Comparison of ENCODE assay signal across 1 cellular context in the genomic region with DNA sequence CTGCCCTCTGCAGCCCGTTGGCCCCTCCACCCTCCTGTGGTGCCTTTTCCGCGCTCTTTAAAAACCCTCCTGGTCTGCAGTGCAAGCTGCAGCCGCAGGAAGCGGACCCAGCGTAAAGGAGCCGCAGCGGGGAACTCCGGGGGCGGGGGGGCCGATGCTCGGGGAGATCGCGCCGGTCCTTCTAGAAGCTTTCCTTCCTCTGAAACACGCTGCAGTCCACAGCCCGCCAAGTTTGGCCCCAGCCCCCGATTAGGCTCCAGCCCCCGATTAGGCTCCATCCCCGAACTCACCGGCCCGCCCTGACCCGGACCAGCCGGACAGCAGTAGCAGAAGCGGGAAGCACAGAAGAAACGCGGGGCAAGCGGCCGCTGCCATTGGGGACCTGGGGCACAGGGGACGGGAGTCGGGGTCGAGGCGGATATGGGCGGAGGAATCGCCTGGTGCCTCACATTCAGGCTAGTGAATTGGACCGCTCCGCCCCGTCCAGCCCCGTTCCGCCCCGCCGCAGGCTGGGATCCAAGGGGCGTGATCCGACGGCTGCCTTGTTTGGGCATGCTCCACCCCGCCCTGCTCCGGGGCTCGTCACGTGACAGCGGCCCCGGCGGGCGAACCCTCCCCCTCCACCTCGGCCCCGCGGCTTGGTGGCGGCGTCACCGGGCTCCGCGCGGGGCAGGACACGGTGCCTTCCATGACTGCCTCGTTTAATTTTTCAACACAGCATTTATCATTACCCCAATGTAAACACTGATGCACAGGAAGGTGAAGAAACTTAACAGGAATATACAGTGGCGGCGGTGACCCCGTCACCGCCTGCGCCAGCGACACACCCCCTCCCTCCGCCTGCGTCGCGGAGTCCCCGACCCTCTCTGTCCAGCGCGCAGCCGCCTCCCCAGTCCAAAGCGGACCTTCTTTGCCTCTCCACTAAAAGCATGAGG.
TF ChIP-seq lines count a peak whose summit lies in the region.

No MANE protein-coding gene starts in this region.

TF ChIP-seq in K562, 482 proteins besides CTCF, POLR2A, EP300 and RAD21 (continued from another document and continues in another):
- TF ChIP-seq, protein P1, sequence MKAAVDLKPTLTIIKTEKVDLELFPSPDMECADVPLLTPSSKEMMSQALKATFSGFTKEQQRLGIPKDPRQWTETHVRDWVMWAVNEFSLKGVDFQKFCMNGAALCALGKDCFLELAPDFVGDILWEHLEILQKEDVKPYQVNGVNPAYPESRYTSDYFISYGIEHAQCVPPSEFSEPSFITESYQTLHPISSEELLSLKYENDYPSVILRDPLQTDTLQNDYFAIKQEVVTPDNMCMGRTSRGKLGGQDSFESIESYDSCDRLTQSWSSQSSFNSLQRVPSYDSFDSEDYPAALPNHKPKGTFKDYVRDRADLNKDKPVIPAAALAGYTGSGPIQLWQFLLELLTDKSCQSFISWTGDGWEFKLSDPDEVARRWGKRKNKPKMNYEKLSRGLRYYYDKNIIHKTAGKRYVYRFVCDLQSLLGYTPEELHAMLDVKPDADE (conservative IDR thresholded peaks at IDR 0.05; ENCODE audit: control insufficient read depth, low read depth, low read length): peak; percentile 76
- peak; percentile 66; the same call in 1 of the 2 replicates for TF ChIP-seq ZBTB17 (CRISPR knock-in tag; IDR thresholded peaks at IDR 0.05)
- TF ChIP-seq, protein P2, sequence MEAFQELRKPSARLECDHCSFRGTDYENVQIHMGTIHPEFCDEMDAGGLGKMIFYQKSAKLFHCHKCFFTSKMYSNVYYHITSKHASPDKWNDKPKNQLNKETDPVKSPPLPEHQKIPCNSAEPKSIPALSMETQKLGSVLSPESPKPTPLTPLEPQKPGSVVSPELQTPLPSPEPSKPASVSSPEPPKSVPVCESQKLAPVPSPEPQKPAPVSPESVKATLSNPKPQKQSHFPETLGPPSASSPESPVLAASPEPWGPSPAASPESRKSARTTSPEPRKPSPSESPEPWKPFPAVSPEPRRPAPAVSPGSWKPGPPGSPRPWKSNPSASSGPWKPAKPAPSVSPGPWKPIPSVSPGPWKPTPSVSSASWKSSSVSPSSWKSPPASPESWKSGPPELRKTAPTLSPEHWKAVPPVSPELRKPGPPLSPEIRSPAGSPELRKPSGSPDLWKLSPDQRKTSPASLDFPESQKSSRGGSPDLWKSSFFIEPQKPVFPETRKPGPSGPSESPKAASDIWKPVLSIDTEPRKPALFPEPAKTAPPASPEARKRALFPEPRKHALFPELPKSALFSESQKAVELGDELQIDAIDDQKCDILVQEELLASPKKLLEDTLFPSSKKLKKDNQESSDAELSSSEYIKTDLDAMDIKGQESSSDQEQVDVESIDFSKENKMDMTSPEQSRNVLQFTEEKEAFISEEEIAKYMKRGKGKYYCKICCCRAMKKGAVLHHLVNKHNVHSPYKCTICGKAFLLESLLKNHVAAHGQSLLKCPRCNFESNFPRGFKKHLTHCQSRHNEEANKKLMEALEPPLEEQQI (IDR thresholded peaks at IDR 0.05): no peak
- no peak for TF ChIP-seq ZNF217 (CRISPR knock-in tag; IDR thresholded peaks at IDR 0.05)
- TF ChIP-seq COPS2 (conservative IDR thresholded peaks at IDR 0.05): no peak
- TF ChIP-seq ESRRA (IDR thresholded peaks at IDR 0.05; ENCODE audit: borderline replicate concordance, low read depth): 0 out of 2 replicates have a peak, but pooled peaks have one; percentile 34
- TF ChIP-seq, protein P3, sequence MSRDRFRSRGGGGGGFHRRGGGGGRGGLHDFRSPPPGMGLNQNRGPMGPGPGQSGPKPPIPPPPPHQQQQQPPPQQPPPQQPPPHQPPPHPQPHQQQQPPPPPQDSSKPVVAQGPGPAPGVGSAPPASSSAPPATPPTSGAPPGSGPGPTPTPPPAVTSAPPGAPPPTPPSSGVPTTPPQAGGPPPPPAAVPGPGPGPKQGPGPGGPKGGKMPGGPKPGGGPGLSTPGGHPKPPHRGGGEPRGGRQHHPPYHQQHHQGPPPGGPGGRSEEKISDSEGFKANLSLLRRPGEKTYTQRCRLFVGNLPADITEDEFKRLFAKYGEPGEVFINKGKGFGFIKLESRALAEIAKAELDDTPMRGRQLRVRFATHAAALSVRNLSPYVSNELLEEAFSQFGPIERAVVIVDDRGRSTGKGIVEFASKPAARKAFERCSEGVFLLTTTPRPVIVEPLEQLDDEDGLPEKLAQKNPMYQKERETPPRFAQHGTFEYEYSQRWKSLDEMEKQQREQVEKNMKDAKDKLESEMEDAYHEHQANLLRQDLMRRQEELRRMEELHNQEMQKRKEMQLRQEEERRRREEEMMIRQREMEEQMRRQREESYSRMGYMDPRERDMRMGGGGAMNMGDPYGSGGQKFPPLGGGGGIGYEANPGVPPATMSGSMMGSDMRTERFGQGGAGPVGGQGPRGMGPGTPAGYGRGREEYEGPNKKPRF (IDR thresholded peaks at IDR 0.05; ENCODE audit: low read depth, low read length): no peak
- no peak for TF ChIP-seq ZNF224 (CRISPR knock-in tag; IDR thresholded peaks at IDR 0.05)
- TF ChIP-seq CBX2 (IDR thresholded peaks at IDR 0.05; ENCODE audit: insufficient read depth, low read length, poor library complexity, severe bottlenecking): no peak
- TF ChIP-seq TCF7 (IDR thresholded peaks at IDR 0.05; ENCODE audit: borderline replicate concordance): no peak
- TF ChIP-seq CTBP1 (IDR thresholded peaks at IDR 0.05; ENCODE audit: borderline replicate concordance): peak; percentile 18; the same call in 1 of the 2 replicates
- TF ChIP-seq, protein P4, sequence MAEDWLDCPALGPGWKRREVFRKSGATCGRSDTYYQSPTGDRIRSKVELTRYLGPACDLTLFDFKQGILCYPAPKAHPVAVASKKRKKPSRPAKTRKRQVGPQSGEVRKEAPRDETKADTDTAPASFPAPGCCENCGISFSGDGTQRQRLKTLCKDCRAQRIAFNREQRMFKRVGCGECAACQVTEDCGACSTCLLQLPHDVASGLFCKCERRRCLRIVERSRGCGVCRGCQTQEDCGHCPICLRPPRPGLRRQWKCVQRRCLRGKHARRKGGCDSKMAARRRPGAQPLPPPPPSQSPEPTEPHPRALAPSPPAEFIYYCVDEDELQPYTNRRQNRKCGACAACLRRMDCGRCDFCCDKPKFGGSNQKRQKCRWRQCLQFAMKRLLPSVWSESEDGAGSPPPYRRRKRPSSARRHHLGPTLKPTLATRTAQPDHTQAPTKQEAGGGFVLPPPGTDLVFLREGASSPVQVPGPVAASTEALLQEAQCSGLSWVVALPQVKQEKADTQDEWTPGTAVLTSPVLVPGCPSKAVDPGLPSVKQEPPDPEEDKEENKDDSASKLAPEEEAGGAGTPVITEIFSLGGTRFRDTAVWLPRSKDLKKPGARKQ (CRISPR knock-in tag; IDR thresholded peaks at IDR 0.05): no peak
- no peak for TF ChIP-seq ZNF124 (CRISPR knock-in tag; IDR thresholded peaks at IDR 0.05)
- TF ChIP-seq ZNF764 (CRISPR knock-in tag; IDR thresholded peaks at IDR 0.05; ENCODE audit: low read depth): no peak
- TF ChIP-seq EZH2 (IDR thresholded peaks at IDR 0.05; ENCODE audit: borderline replicate concordance, low read depth, low read length): no peak
- TF ChIP-seq HNRNPH1 (optimal IDR thresholded peaks at IDR 0.05; ENCODE audit: low read depth, low read length): no peak
- peak; percentile 92 for TF ChIP-seq CCNT2 (IDR thresholded peaks at IDR 0.05; ENCODE audit: borderline replicate concordance, extremely low read depth, insufficient read length, low read depth, low read length)
- no peak for TF ChIP-seq PRMT5 (CRISPR knock-in tag; IDR thresholded peaks at IDR 0.05)
- TF ChIP-seq ZNF436 (CRISPR knock-in tag; IDR thresholded peaks at IDR 0.05): no peak
- no peak for TF ChIP-seq ZNF174 (CRISPR knock-in tag; IDR thresholded peaks at IDR 0.05)
- TF ChIP-seq, protein P5, sequence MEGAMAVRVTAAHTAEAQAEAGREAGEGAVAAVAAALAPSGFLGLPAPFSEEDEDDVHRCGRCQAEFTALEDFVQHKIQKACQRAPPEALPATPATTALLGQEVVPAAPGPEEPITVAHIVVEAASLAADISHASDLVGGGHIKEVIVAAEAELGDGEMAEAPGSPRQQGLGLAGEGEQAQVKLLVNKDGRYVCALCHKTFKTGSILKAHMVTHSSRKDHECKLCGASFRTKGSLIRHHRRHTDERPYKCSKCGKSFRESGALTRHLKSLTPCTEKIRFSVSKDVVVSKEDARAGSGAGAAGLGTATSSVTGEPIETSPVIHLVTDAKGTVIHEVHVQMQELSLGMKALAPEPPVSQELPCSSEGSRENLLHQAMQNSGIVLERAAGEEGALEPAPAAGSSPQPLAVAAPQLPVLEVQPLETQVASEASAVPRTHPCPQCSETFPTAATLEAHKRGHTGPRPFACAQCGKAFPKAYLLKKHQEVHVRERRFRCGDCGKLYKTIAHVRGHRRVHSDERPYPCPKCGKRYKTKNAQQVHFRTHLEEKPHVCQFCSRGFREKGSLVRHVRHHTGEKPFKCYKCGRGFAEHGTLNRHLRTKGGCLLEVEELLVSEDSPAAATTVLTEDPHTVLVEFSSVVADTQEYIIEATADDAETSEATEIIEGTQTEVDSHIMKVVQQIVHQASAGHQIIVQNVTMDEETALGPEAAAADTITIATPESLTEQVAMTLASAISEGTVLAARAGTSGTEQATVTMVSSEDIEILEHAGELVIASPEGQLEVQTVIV (CRISPR knock-in tag; IDR thresholded peaks at IDR 0.05; ENCODE audit: borderline replicate concordance): no peak
- no peak for TF ChIP-seq ZNF347 (CRISPR knock-in tag; IDR thresholded peaks at IDR 0.05; ENCODE audit: low read depth)
- TF ChIP-seq, protein P6, sequence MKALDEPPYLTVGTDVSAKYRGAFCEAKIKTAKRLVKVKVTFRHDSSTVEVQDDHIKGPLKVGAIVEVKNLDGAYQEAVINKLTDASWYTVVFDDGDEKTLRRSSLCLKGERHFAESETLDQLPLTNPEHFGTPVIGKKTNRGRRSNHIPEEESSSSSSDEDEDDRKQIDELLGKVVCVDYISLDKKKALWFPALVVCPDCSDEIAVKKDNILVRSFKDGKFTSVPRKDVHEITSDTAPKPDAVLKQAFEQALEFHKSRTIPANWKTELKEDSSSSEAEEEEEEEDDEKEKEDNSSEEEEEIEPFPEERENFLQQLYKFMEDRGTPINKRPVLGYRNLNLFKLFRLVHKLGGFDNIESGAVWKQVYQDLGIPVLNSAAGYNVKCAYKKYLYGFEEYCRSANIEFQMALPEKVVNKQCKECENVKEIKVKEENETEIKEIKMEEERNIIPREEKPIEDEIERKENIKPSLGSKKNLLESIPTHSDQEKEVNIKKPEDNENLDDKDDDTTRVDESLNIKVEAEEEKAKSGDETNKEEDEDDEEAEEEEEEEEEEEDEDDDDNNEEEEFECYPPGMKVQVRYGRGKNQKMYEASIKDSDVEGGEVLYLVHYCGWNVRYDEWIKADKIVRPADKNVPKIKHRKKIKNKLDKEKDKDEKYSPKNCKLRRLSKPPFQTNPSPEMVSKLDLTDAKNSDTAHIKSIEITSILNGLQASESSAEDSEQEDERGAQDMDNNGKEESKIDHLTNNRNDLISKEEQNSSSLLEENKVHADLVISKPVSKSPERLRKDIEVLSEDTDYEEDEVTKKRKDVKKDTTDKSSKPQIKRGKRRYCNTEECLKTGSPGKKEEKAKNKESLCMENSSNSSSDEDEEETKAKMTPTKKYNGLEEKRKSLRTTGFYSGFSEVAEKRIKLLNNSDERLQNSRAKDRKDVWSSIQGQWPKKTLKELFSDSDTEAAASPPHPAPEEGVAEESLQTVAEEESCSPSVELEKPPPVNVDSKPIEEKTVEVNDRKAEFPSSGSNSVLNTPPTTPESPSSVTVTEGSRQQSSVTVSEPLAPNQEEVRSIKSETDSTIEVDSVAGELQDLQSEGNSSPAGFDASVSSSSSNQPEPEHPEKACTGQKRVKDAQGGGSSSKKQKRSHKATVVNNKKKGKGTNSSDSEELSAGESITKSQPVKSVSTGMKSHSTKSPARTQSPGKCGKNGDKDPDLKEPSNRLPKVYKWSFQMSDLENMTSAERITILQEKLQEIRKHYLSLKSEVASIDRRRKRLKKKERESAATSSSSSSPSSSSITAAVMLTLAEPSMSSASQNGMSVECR (CRISPR knock-in tag; IDR thresholded peaks at IDR 0.05): no peak; the same call in none of the 2 replicates
- no peak for TF ChIP-seq TAF7 (tag; IDR thresholded peaks at IDR 0.05)
- TF ChIP-seq, protein P7, sequence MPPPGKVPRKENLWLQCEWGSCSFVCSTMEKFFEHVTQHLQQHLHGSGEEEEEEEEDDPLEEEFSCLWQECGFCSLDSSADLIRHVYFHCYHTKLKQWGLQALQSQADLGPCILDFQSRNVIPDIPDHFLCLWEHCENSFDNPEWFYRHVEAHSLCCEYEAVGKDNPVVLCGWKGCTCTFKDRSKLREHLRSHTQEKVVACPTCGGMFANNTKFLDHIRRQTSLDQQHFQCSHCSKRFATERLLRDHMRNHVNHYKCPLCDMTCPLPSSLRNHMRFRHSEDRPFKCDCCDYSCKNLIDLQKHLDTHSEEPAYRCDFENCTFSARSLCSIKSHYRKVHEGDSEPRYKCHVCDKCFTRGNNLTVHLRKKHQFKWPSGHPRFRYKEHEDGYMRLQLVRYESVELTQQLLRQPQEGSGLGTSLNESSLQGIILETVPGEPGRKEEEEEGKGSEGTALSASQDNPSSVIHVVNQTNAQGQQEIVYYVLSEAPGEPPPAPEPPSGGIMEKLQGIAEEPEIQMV (tag; conservative IDR thresholded peaks at IDR 0.05; ENCODE audit: low read depth): no peak
- no peak for TF ChIP-seq ZNF146 (CRISPR knock-in tag; IDR thresholded peaks at IDR 0.05; ENCODE audit: unreplicated experiment)
- TF ChIP-seq RFX5 (IDR thresholded peaks at IDR 0.05; ENCODE audit: low read depth, low read length): no peak
- TF ChIP-seq, protein P8, sequence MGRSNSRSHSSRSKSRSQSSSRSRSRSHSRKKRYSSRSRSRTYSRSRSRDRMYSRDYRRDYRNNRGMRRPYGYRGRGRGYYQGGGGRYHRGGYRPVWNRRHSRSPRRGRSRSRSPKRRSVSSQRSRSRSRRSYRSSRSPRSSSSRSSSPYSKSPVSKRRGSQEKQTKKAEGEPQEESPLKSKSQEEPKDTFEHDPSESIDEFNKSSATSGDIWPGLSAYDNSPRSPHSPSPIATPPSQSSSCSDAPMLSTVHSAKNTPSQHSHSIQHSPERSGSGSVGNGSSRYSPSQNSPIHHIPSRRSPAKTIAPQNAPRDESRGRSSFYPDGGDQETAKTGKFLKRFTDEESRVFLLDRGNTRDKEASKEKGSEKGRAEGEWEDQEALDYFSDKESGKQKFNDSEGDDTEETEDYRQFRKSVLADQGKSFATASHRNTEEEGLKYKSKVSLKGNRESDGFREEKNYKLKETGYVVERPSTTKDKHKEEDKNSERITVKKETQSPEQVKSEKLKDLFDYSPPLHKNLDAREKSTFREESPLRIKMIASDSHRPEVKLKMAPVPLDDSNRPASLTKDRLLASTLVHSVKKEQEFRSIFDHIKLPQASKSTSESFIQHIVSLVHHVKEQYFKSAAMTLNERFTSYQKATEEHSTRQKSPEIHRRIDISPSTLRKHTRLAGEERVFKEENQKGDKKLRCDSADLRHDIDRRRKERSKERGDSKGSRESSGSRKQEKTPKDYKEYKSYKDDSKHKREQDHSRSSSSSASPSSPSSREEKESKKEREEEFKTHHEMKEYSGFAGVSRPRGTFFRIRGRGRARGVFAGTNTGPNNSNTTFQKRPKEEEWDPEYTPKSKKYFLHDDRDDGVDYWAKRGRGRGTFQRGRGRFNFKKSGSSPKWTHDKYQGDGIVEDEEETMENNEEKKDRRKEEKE (IDR thresholded peaks at IDR 0.05; ENCODE audit: borderline replicate concordance in 1 of 2, control insufficient read depth in 1 of 2, low read depth in 2 of 2, low read length in 1 of 2): no peak
- TF ChIP-seq ZNF431 (CRISPR knock-in tag; IDR thresholded peaks at IDR 0.05): no peak
- TF ChIP-seq TARDBP (IDR thresholded peaks at IDR 0.05): no peak
- no peak for TF ChIP-seq ZNF239 (CRISPR knock-in tag; IDR thresholded peaks at IDR 0.05)
- TF ChIP-seq, protein P9, sequence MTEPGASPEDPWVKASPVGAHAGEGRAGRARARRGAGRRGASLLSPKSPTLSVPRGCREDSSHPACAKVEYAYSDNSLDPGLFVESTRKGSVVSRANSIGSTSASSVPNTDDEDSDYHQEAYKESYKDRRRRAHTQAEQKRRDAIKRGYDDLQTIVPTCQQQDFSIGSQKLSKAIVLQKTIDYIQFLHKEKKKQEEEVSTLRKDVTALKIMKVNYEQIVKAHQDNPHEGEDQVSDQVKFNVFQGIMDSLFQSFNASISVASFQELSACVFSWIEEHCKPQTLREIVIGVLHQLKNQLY (CRISPR knock-in tag; conservative IDR thresholded peaks at IDR 0.05): no peak
- peak; percentile 63 for TF ChIP-seq TBP (optimal IDR thresholded peaks at IDR 0.05; ENCODE audit: low read depth, low read length)
- TF ChIP-seq BCOR (IDR thresholded peaks at IDR 0.05): peak; percentile 65
- TF ChIP-seq FOXJ2 (tag; IDR thresholded peaks at IDR 0.05): no peak
